Comparison of ENCODE assay signal across 17 cellular contexts in genomic region chr6:154245542-154245941, GRCh38.
A peak's percentile ranks its signal among the peaks of the same experiment; 100 is the strongest.
DNase-seq lines count a peak whose midpoint lies in the region; ATAC-seq lines count a peak whose summit lies in the region.
"Had no signal": no experiment of that assay in that cellular context is flagged by ENCODE, and none has a peak within 500 bp of the region (broad histone marks: within the 10 kb centered on the region; RNA-seq: fewer than 3 reads in every experiment).

No MANE protein-coding gene starts in this region.

- no peaks in the 10 kb centered on the region for H3K9me3 ChIP-seq in CD8-positive, alpha-beta memory T cell (ENCODE audit: low read length)
- no peaks in the 10 kb centered on the region for H3K9me3 ChIP-seq in KOPT-K1 (ENCODE audit: insufficient read depth, low read length, poor library complexity, severe bottlenecking)
- H3K9me3 ChIP-seq: SK-N-SH, upper lobe of left lung had no signal

- no peaks in the 10 kb centered on the region for H3K9me3 Mint-ChIP-seq in CD8-positive, alpha-beta memory T cell
- no peaks in the 10 kb centered on the region for H3K9me3 Mint-ChIP-seq in central memory CD8-positive, alpha-beta T cell
- peaks cover 13% of the 10 kb centered on the region for H3K9me3 Mint-ChIP-seq in natural killer cell treated with Interleukin-12 subunit alpha and Interleukin-12 subunit beta and Interleukin-15 and Interleukin-18, amount 100 ng/mL, for 72 hours
- H3K9me3 Mint-ChIP-seq: mesothelial cell of epicardium had no signal

- H3K4me1 ChIP-seq in CD8-positive, alpha-beta memory T cell (ENCODE audit: insufficient read depth, low read length) = peaks cover 68% of the 10 kb centered on the region

- peak overlapping the region; percentile 87 for H3K4me3 ChIP-seq in CD8-positive, alpha-beta memory T cell (ENCODE audit: low read length)
- H3K4me3 ChIP-seq: BLaER1 had no signal

- peak overlapping the region; percentile 91 to 99 (median 95) for H3K4me3 Mint-ChIP-seq in CD8-positive, alpha-beta memory T cell
- peak overlapping the region; percentile 93 for H3K4me3 Mint-ChIP-seq in central memory CD8-positive, alpha-beta T cell
- H3K4me3 Mint-ChIP-seq in natural killer cell treated with Interleukin-12 subunit alpha and Interleukin-12 subunit beta and Interleukin-15 and Interleukin-18, amount 100 ng/mL, for 72 hours = peak overlapping the region; percentile 93
- H3K4me3 Mint-ChIP-seq: mesothelial cell of epicardium had no signal

- H3K27ac Mint-ChIP-seq in CD8-positive, alpha-beta memory T cell = peak overlapping the region; percentile 93 to 98 (median 95)
- peak overlapping the region; percentile 90 for H3K27ac Mint-ChIP-seq in central memory CD8-positive, alpha-beta T cell (ENCODE audit: low read depth)
- H3K27ac Mint-ChIP-seq in natural killer cell treated with Interleukin-12 subunit alpha and Interleukin-12 subunit beta and Interleukin-15 and Interleukin-18, amount 100 ng/mL, for 72 hours = peak overlapping the region; percentile 92 to 94
- H3K27ac Mint-ChIP-seq: mesothelial cell of epicardium had no signal

- peak in 1 of 5 donors; percentile 25 for DNase-seq in CD8-positive, alpha-beta memory T cell
- no peak for DNase-seq in central memory CD8-positive, alpha-beta T cell (ENCODE audit: low spot score in 2 of 2)
- DNase-seq in natural killer cell treated with Interleukin-12 subunit alpha and Interleukin-12 subunit beta and Interleukin-15 and Interleukin-18, amount 100 ng/mL, for 72 hours (ENCODE audit: low spot score) = no peak
- DNase-seq in Ammon's horn (ENCODE audit: low spot score) = no peak
- DNase-seq in DMS153 treated with DMSO at 0.1 percent for 48 hours (lab: John Stamatoyannopoulos, UW; ENCODE audit: unreplicated experiment) = no peak
- no peak for DNase-seq in HK-2 (ENCODE audit: unreplicated experiment)
- no peak for DNase-seq in NCI-H526 (lab: John Stamatoyannopoulos, UW)
- DNase-seq: brain microvascular endothelial cell, EL, NCI-H1436, NCI-H446 treated with DMSO at 0.1 percent for 48 hours, SK-N-SH, upper lobe of left lung had no signal

- H3K27ac ChIP-seq in CD8-positive, alpha-beta memory T cell (ENCODE audit: low read depth, low read length) = peak overlapping the region; percentile 72
- peak overlapping the region; percentile 97 for H3K27ac ChIP-seq in KOPT-K1 (ENCODE audit: low read depth, low read length, poor library complexity, severe bottlenecking)
- H3K27ac ChIP-seq: BLaER1, brain microvascular endothelial cell, VCaP had no signal

- no peaks in the 10 kb centered on the region for H3K36me3 ChIP-seq in CD8-positive, alpha-beta memory T cell (ENCODE audit: insufficient read depth, low read length)
- peaks cover 18% of the 10 kb centered on the region; the same call in 1 of the 2 replicates for H3K36me3 ChIP-seq in KOPT-K1 (ENCODE audit: insufficient read depth, low read length)
- H3K36me3 ChIP-seq: brain microvascular endothelial cell, upper lobe of left lung had no signal

- POLR2A ChIA-PET in CD8-positive, alpha-beta memory T cell (lab: Charles Lee) = interaction anchor here (0.7 kb wide), 1 partner anchor 39 kb away, joined by 5 read pairs; no protein-coding TSS in a partner anchor

- peaks cover 16 to 53% (median 26%) of the 10 kb centered on the region in 3 donors for H3K36me3 Mint-ChIP-seq in CD8-positive, alpha-beta memory T cell
- peaks cover 21% of the 10 kb centered on the region for H3K36me3 Mint-ChIP-seq in central memory CD8-positive, alpha-beta T cell (ENCODE audit: insufficient read depth)
- H3K36me3 Mint-ChIP-seq in natural killer cell treated with Interleukin-12 subunit alpha and Interleukin-12 subunit beta and Interleukin-15 and Interleukin-18, amount 100 ng/mL, for 72 hours = peaks cover 22% of the 10 kb centered on the region
- H3K36me3 Mint-ChIP-seq: mesothelial cell of epicardium had no signal

- peaks cover 71 to 88% (median 79%) of the 10 kb centered on the region in 3 donors for H3K4me1 Mint-ChIP-seq in CD8-positive, alpha-beta memory T cell
- H3K4me1 Mint-ChIP-seq in central memory CD8-positive, alpha-beta T cell = peaks cover 86% of the 10 kb centered on the region
- H3K4me1 Mint-ChIP-seq in natural killer cell treated with Interleukin-12 subunit alpha and Interleukin-12 subunit beta and Interleukin-15 and Interleukin-18, amount 100 ng/mL, for 72 hours (ENCODE audit: low read depth in 2 of 2) = peaks cover 74 to 89% of the 10 kb centered on the region in 2 donors

- CTCF ChIA-PET in CD8-positive, alpha-beta memory T cell (lab: Charles Lee) = interaction anchor here (1.7 to 2.7 kb wide), 2 partner anchors 13 to 31 kb away, joined by 4 to 14 read pairs; no protein-coding TSS in a partner anchor

- no peaks in the 10 kb centered on the region for H3K27me3 Mint-ChIP-seq in CD8-positive, alpha-beta memory T cell
- no peaks in the 10 kb centered on the region for H3K27me3 Mint-ChIP-seq in central memory CD8-positive, alpha-beta T cell
- H3K27me3 Mint-ChIP-seq in natural killer cell treated with Interleukin-12 subunit alpha and Interleukin-12 subunit beta and Interleukin-15 and Interleukin-18, amount 100 ng/mL, for 72 hours = no peaks in the 10 kb centered on the region

- no peaks in the 10 kb centered on the region for H3K27me3 ChIP-seq in CD8-positive, alpha-beta memory T cell (ENCODE audit: insufficient read depth, low read length, poor library complexity, severe bottlenecking)
- H3K27me3 ChIP-seq: BLaER1, brain microvascular endothelial cell, upper lobe of left lung had no signal

- no peak for ATAC-seq in central memory CD8-positive, alpha-beta T cell (replicated peaks; ENCODE audit: extremely low read depth, poor library complexity, severe bottlenecking)
- no peak for ATAC-seq in natural killer cell treated with Interleukin-12 subunit alpha and Interleukin-12 subunit beta and Interleukin-15 and Interleukin-18, amount 100 ng/mL, for 72 hours
